In the genomic region with DNA sequence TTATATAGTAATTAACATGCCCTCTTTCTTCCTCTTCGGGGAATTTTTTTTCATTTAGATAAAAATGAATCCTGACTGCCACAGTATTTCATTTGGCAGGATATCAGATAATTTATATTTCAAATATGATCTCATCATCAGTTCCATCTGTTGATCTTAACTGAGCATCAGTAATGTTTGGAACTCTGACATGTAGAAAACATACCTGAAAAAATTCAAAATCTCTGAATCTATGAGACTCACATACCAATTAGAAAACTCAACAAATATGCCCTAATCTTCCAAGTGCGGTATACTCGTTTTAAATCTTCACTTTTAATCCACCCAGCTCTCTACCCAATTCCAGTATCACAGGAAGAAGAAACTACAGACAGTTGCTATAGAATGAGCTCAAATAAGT, we compare ENCODE assay signal across 23 cellular contexts.
"Had no signal": no experiment of that assay in that cellular context is flagged by ENCODE, and none has a peak within 500 bp of the region (broad histone marks: within the 10 kb centered on the region; RNA-seq: fewer than 3 reads in every experiment).

No MANE protein-coding gene starts in this region.

- H3K4me3 Mint-ChIP-seq: natural killer cell; nephron; neural progenitor cell; stimulated activated effector memory CD8-positive, alpha-beta T cell treated with anti-CD3 and anti-CD28 coated beads, Interleukin-12 subunit alpha, Interleukin-12 subunit beta, amount 100 ng/mL, for 72 hours; stimulated activated naive B cell treated with anti-CD40 and anti-IgM and Interleukin-4, amounts not matched to agents 10 μg/mL and 1 μg/mL and 100 μg/mL, for 72 hours; stimulated activated naive CD8-positive, alpha-beta T cell treated with anti-CD3 and anti-CD28 coated beads, Interleukin-15, Interleukin-2, amounts not matched to agents 100 ng/mL and 50 ng/mL, for 24 hours had no signal

- H3K4me1 Mint-ChIP-seq: natural killer cell; neural progenitor cell; stimulated activated effector memory CD8-positive, alpha-beta T cell treated with anti-CD3 and anti-CD28 coated beads, Interleukin-12 subunit alpha, Interleukin-12 subunit beta, amount 100 ng/mL, for 72 hours; stimulated activated naive B cell treated with anti-CD40 and anti-IgM and Interleukin-4, amounts not matched to agents 10 μg/mL and 1 μg/mL and 100 μg/mL, for 72 hours had no signal

- H3K9me3 Mint-ChIP-seq: natural killer cell; nephron; neural progenitor cell; stimulated activated effector memory CD8-positive, alpha-beta T cell treated with anti-CD3 and anti-CD28 coated beads, Interleukin-12 subunit alpha, Interleukin-12 subunit beta, amount 100 ng/mL, for 72 hours; stimulated activated naive B cell treated with anti-CD40 and anti-IgM and Interleukin-4, amounts not matched to agents 10 μg/mL and 1 μg/mL and 100 μg/mL, for 72 hours; stimulated activated naive CD8-positive, alpha-beta T cell treated with anti-CD3 and anti-CD28 coated beads, Interleukin-15, Interleukin-2, amounts not matched to agents 100 ng/mL and 50 ng/mL, for 24 hours had no signal

- H3K27ac Mint-ChIP-seq: natural killer cell; nephron; neural progenitor cell; progenitor cell of endocrine pancreas; stimulated activated effector memory CD8-positive, alpha-beta T cell treated with anti-CD3 and anti-CD28 coated beads, Interleukin-12 subunit alpha, Interleukin-12 subunit beta, amount 100 ng/mL, for 72 hours; stimulated activated naive B cell treated with anti-CD40 and anti-IgM and Interleukin-4, amounts not matched to agents 10 μg/mL and 1 μg/mL and 100 μg/mL, for 72 hours; stimulated activated naive CD8-positive, alpha-beta T cell treated with anti-CD3 and anti-CD28 coated beads, Interleukin-15, Interleukin-2, amounts not matched to agents 100 ng/mL and 50 ng/mL, for 24 hours had no signal

- ATAC-seq: natural killer cell; psoas muscle; right cardiac atrium; right lobe of liver; stimulated activated effector memory CD8-positive, alpha-beta T cell treated with anti-CD3 and anti-CD28 coated beads, Interleukin-12 subunit alpha, Interleukin-12 subunit beta, amount 100 ng/mL, for 72 hours; stimulated activated naive B cell treated with anti-CD40 and anti-IgM and Interleukin-4, amounts not matched to agents 10 μg/mL and 1 μg/mL and 100 μg/mL, for 72 hours had no signal

- DNase-seq: natural killer cell; occipital lobe; ovary; posterior cingulate gyrus; psoas muscle; right cardiac atrium; right lobe of liver; sigmoid colon; small intestine; stimulated activated CD4-positive, alpha-beta T cell treated with anti-CD3 and anti-CD28 coated beads, Interleukin-15, amount 100 ng/mL, for 24 hours; stimulated activated CD4-positive, alpha-beta T cell treated with anti-CD3 and anti-CD28 coated beads, Interleukin-2, amount 100 ng/mL, for 24 hours; stimulated activated CD4-positive, alpha-beta T cell treated with anti-CD3 and anti-CD28 coated beads, Interleukin-2, amount 100 ng/mL, for 48 hours; stimulated activated CD4-positive, alpha-beta T cell treated with anti-CD3 and anti-CD28 coated beads, Interleukin-4, amount 100 ng/mL, for 24 hours; stimulated activated naive B cell treated with anti-CD40 and anti-IgM and Interleukin-4, amounts not matched to agents 10 μg/mL and 1 μg/mL and 100 μg/mL, for 72 hours; stimulated activated naive CD4-positive, alpha-beta T cell treated with Interleukin-2 at 50 U/mL for 16 hours; stomach; thyroid gland; upper lobe of left lung had no signal

- H3K36me3 Mint-ChIP-seq: natural killer cell; neural progenitor cell; stimulated activated effector memory CD8-positive, alpha-beta T cell treated with anti-CD3 and anti-CD28 coated beads, Interleukin-12 subunit alpha, Interleukin-12 subunit beta, amount 100 ng/mL, for 72 hours; stimulated activated naive B cell treated with anti-CD40 and anti-IgM and Interleukin-4, amounts not matched to agents 10 μg/mL and 1 μg/mL and 100 μg/mL, for 72 hours had no signal
